Comparison of ENCODE assay signal across 36 cellular contexts in genomic region chr9:123967323-123967722, GRCh38. TPM values are rescaled to one million over a fixed set of nuclear protein-coding genes. Genes with fewer than 3 reads are reported as not detected.
"Had no signal": no experiment of that assay in that cellular context is flagged by ENCODE, and none has a peak within 500 bp of the region (broad histone marks: within the 10 kb centered on the region; RNA-seq: fewer than 3 reads in every experiment).

No MANE protein-coding gene starts in this region.

- H3K79me2 ChIP-seq: hepatocyte had no signal

- H3K27me3 ChIP-seq: colonic mucosa had no signal

- ATAC-seq: effector memory CD8-positive, alpha-beta T cell; esophagus mucosa; foreskin keratinocyte; gastrocnemius medialis; gastroesophageal sphincter; heart left ventricle; heart right ventricle had no signal

- H3K9me3 ChIP-seq: colonic mucosa, esophagus muscularis mucosa, esophagus squamous epithelium, gastrocnemius medialis, gastroesophageal sphincter, heart left ventricle, heart right ventricle had no signal

- H3K4me3 ChIP-seq: colonic mucosa, coronary artery, dorsolateral prefrontal cortex, esophagus muscularis mucosa, esophagus squamous epithelium, gastrocnemius medialis, gastroesophageal sphincter, heart left ventricle, heart right ventricle, hepatocyte had no signal

- H3K4me3 Mint-ChIP-seq: dendritic cell treated with granulocyte-macrophage colony-stimulating factor and Interleukin-4, amounts not matched to agents 40 ng/mL and 50 ng/mL, for 4 days; effector memory CD8-positive, alpha-beta T cell; endodermal cell had no signal

- H3K27ac ChIP-seq: colonic mucosa, coronary artery, dorsolateral prefrontal cortex, epithelial cell of prostate, esophagus muscularis mucosa, esophagus squamous epithelium, foreskin keratinocyte, gastrocnemius medialis, gastroesophageal sphincter, heart left ventricle, heart right ventricle, hepatocyte had no signal

- H3K36me3 ChIP-seq: colonic mucosa, esophagus muscularis mucosa, esophagus squamous epithelium, gastrocnemius medialis, gastroesophageal sphincter, heart left ventricle, heart right ventricle had no signal

- FAIRE-seq: colon, endometrium, endothelial cell of umbilical vein, frontal cortex had no signal

- H3K4me1 ChIP-seq: colonic mucosa, esophagus muscularis mucosa, esophagus squamous epithelium, foreskin keratinocyte, gastrocnemius medialis, gastroesophageal sphincter, heart left ventricle had no signal

- H3K9me3 Mint-ChIP-seq: dendritic cell treated with granulocyte-macrophage colony-stimulating factor and Interleukin-4, amounts not matched to agents 40 ng/mL and 50 ng/mL, for 4 days; effector memory CD8-positive, alpha-beta T cell; endodermal cell had no signal

- H3K4me1 Mint-ChIP-seq: endodermal cell had no signal

- H3K4me2 ChIP-seq: hepatocyte had no signal

- H3K27ac Mint-ChIP-seq: dendritic cell treated with granulocyte-macrophage colony-stimulating factor and Interleukin-4, amounts not matched to agents 40 ng/mL and 50 ng/mL, for 4 days; effector memory CD8-positive, alpha-beta T cell; endodermal cell had no signal

- H2AFZ ChIP-seq: hepatocyte had no signal

- DNase-seq: colonic mucosa; cortex of kidney; dermis blood vessel endothelial cell; dorsolateral prefrontal cortex; effector CD4-positive, alpha-beta T cell; effector CD8-positive, alpha-beta T cell; effector memory CD4-positive, alpha-beta T cell; effector memory CD8-positive, alpha-beta T cell; endodermal cell; erythroblast; esophagus squamous epithelium; foreskin fibroblast; foreskin keratinocyte; foreskin melanocyte; gastrocnemius medialis; glutamatergic neuron; head of caudate nucleus; heart left ventricle; heart right ventricle had no signal

RNA-seq across cellular contexts. Expression of gene LHX2, which starts 44.2 kb away (rescaled TPM):
- total RNA-seq: dermis blood vessel endothelial cell, dermis microvascular lymphatic vessel endothelial cell, endothelial cell of umbilical vein, epithelial cell of proximal tubule, esophagus mucosa, esophagus muscularis mucosa, fibroblast of lung, fibroblast of villous mesenchyme, foreskin keratinocyte, gastrocnemius medialis, gastroesophageal sphincter, glomerular endothelial cell, hepatocyte had no signal
- polyA plus RNA-seq: endothelial cell of umbilical vein, esophagus, fibroblast of lung, foreskin keratinocyte, hepatocyte had no signal
